ENCODE assay signal across 14 cellular contexts in the genomic region with DNA sequence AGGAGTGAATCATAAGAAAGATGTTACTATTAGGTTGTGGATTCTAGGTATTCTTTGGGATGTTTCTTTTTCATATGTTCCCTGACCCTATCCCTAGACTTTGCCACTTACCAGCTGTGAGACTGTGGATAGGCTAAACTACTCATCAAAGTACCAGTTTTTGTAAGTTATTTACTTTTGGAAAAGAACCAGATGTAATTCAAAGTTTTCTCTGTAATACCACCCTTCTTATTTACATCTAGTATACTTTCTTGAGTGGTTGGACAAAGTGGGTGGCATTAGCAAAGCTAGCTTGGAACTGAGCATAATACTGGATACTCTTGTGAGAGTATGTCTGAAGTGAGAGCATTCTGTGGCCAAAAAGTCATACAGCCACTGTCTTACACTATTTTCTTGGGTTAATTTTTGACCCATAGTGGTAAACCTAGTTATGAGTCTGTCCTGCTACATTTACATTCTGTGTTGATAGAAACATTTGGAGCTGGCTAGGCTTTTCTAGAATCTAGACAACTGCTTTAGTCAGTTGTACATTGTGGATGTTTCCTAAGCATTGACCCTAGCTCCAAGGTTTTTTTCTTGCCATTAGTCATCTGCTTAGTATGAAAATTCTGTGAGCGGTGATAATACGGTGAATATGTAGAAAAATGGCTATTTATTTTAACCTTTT. TPM values are rescaled to one million over a fixed set of nuclear protein-coding genes. Genes with fewer than 3 reads are reported as not detected.
DNase-seq lines count a peak whose midpoint lies in the region; ATAC-seq and TF ChIP-seq lines count a peak whose summit lies in the region.
"Had no signal": no experiment of that assay in that cellular context is flagged by ENCODE, and none has a peak within 500 bp of the region (broad histone marks: within the 10 kb centered on the region; RNA-seq: fewer than 3 reads in every experiment).

No MANE protein-coding gene starts in this region.

- ATAC-seq in GM21390 (IDR thresholded peaks at IDR 0.05; ENCODE audit: unreplicated experiment) (peak; percentile 76), HG03520 (IDR thresholded peaks at IDR 0.05; ENCODE audit: unreplicated experiment) (peak; percentile 89), HG03565 (IDR thresholded peaks at IDR 0.05; ENCODE audit: unreplicated experiment) (no peak)

- peak overlapping the region in 3 of 7 donors; percentile 0 to 8 (median 5) for H3K4me3 Mint-ChIP-seq in CD8-positive, alpha-beta memory T cell
- H3K4me3 Mint-ChIP-seq: endodermal cell, nephron progenitor cell had no signal

- peaks cover 0 to 5% (median 2%) of the 10 kb centered on the region in 3 donors for H3K36me3 Mint-ChIP-seq in CD8-positive, alpha-beta memory T cell

- peaks cover 0 to under 1% (median 0%) of the 10 kb centered on the region in 5 donors for H3K9me3 Mint-ChIP-seq in CD8-positive, alpha-beta memory T cell

- no peaks in the 10 kb centered on the region for H3K9me3 ChIP-seq in CD8-positive, alpha-beta memory T cell (ENCODE audit: low read length)

- TF ChIP-seq CTCF in fibroblast of the aortic adventitia (IDR thresholded peaks at IDR 0.05; ENCODE audit: insufficient read depth, low read length), result no peak

- no peaks in the 10 kb centered on the region for H3K27me3 ChIP-seq in CD8-positive, alpha-beta memory T cell (ENCODE audit: insufficient read depth, low read length, poor library complexity, severe bottlenecking)

- no peak overlapping the region for H3K4me3 ChIP-seq in CD8-positive, alpha-beta memory T cell (ENCODE audit: low read length)
- H3K4me3 ChIP-seq in fibroblast of the aortic adventitia (ENCODE audit: low read depth, low read length), result no peak overlapping the region

- H3K27ac ChIP-seq in CD8-positive, alpha-beta memory T cell (ENCODE audit: low read depth, low read length), result peak overlapping the region; percentile 29
- H3K27ac ChIP-seq: KMS-11, VCaP had no signal

- POLR2A ChIA-PET in CD8-positive, alpha-beta memory T cell (lab: Charles Lee), result no interaction called here

- CTCF ChIA-PET in CD8-positive, alpha-beta memory T cell (lab: Charles Lee), result interaction anchor here (0.9 kb wide), 1 partner anchor 10 kb away, joined by 3 read pairs; no protein-coding TSS in a partner anchor

- no peak for DNase-seq in CD8-positive, alpha-beta memory T cell
- DNase-seq in fibroblast of the aortic adventitia (ENCODE audit: low read depth) (peak; percentile 56), activated gamma-delta T cell treated with Interleukin-2 at 50 U/mL for 16 hours (no peak), ureter (ENCODE audit: low spot score) (no peak)
- DNase-seq in activated CD4-positive, alpha-beta T cell treated with anti-CD3 and anti-CD28 coated beads, Interleukin-2, amount 50 U/mL, for 1 hour, result no peak
- DNase-seq: DMS79; endodermal cell; nephron progenitor cell; stimulated activated naive CD4-positive, alpha-beta T cell had no signal

- no peaks in the 10 kb centered on the region for H3K36me3 ChIP-seq in CD8-positive, alpha-beta memory T cell (ENCODE audit: insufficient read depth, low read length)

- peak overlapping the region in 1 of 8 donors; percentile 6 for H3K27ac Mint-ChIP-seq in CD8-positive, alpha-beta memory T cell
- H3K27ac Mint-ChIP-seq: endodermal cell, nephron progenitor cell had no signal

- H3K27me3 Mint-ChIP-seq in CD8-positive, alpha-beta memory T cell, result no peaks in the 10 kb centered on the region

- H3K4me1 ChIP-seq in CD8-positive, alpha-beta memory T cell (ENCODE audit: insufficient read depth, low read length), result peaks cover 24% of the 10 kb centered on the region

- H3K4me1 Mint-ChIP-seq in CD8-positive, alpha-beta memory T cell, result peaks cover 57 to 79% (median 59%) of the 10 kb centered on the region in 3 donors
- H3K4me1 Mint-ChIP-seq: nephron progenitor cell had no signal

RNA-seq across cellular contexts. Expression of gene KDM6A, which starts 41.7 kb away (rescaled TPM):
- total RNA-seq in CD8-positive, alpha-beta memory T cell, result 10 to 100 TPM; 20.7 to 21.5 TPM
- 23.7 TPM for polyA plus RNA-seq in CD8-positive, alpha-beta memory T cell
- total RNA-seq in fibroblast of the aortic adventitia (ENCODE audit: low replicate concordance) (8.7 and 20.6 TPM in 2 replicates), ureter (86.0 TPM)
